Comparison of ENCODE assay signal across 13 cellular contexts in the genomic region with DNA sequence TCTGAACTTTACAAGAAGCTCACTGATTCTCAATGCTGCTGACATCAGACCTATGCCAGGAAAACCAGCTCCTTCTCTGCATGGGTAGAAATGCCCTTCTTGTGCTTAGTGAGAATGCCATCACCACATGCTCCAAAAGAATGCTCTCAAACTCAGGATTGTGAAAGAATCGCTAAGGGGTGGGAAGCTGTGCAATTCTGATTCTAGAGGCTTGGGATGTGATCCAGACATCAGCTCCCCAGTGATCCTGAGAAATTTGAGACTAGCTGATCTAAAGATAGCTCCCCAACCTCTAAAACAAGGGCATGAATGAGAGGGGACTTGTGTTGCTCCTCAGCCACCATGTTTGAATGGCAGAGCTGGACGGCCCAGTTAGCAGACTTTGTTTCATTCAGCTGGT.
DNase-seq lines count a peak whose midpoint lies in the region; TF ChIP-seq lines count a peak whose summit lies in the region.
"Had no signal": no experiment of that assay in that cellular context is flagged by ENCODE, and none has a peak within 500 bp of the region (broad histone marks: within the 10 kb centered on the region; RNA-seq: fewer than 3 reads in every experiment).

No MANE protein-coding gene starts in this region.

- peak; percentile 33 for DNase-seq in G401 (ENCODE audit: low spot score)
- DNase-seq in amniotic stem cell (lab: John Stamatoyannopoulos, UW) = peak; percentile 19
- DNase-seq in fibroblast of villous mesenchyme (ENCODE audit: low read depth) = peak; percentile 76
- no peak for DNase-seq in activated CD4-positive, alpha-beta T cell treated with anti-CD3 and anti-CD28 coated beads, Interleukin-2, amount 50 U/mL, for 4 hours
- DNase-seq in mesendoderm = no peak
- no peak for DNase-seq in posterior cingulate gyrus
- DNase-seq: activated B cell treated with CpG ODN at 0.5 μM for 24 hours; dermis blood vessel endothelial cell; NCI-H1048; NCI-H2227 treated with DMSO at 0.1 percent for 48 hours; retina; stimulated activated naive CD4-positive, alpha-beta T cell treated with Interleukin-2 at 50 U/mL for 16 hours had no signal

- no peak overlapping the region for H2BK120ac ChIP-seq in mesendoderm (ENCODE audit: low read depth, low read length)

- H4K5ac ChIP-seq in mesendoderm (ENCODE audit: low read length) = no peak overlapping the region

- H3K23ac ChIP-seq in mesendoderm (ENCODE audit: low read length) = no peak overlapping the region

- H3K4me3 ChIP-seq in fibroblast of villous mesenchyme (ENCODE audit: low read depth, low read length) (no peak overlapping the region), skeletal muscle satellite cell (ENCODE audit: low read length) (peak overlapping the region; percentile 44), mesendoderm (ENCODE audit: low read length) (no peak overlapping the region)

- WGBS in mesendoderm (ENCODE audit: extremely low coverage, insufficient coverage, low lambda C conversion rate) = no CpG with 5 or more reads among the region's 2 CpGs

- H3K4me2 ChIP-seq in skeletal muscle satellite cell (ENCODE audit: low read length) (peak overlapping the region; percentile 55), mesendoderm (ENCODE audit: low read length) (no peak overlapping the region)

- H2AK5ac ChIP-seq in mesendoderm (ENCODE audit: low read length) = no peak overlapping the region

- H3K27me3 ChIP-seq in skeletal muscle satellite cell (ENCODE audit: control insufficient read depth, insufficient read depth, low read length) = no peaks in the 10 kb centered on the region
- H3K27me3 ChIP-seq in mesendoderm (ENCODE audit: insufficient read depth, low read length, poor library complexity) = no peaks in the 10 kb centered on the region

- H3K56ac ChIP-seq in mesendoderm (ENCODE audit: low read length) = no peak overlapping the region

- no peak overlapping the region for H3K18ac ChIP-seq in mesendoderm (ENCODE audit: low read length)

- H3K79me2 ChIP-seq in mesendoderm (ENCODE audit: control insufficient read depth, insufficient read depth, low read length) = no peaks in the 10 kb centered on the region

- no peak overlapping the region for H3K4ac ChIP-seq in mesendoderm (ENCODE audit: low read depth, low read length)

- no peak for TF ChIP-seq CTCF in fibroblast of villous mesenchyme (IDR thresholded peaks at IDR 0.05; ENCODE audit: insufficient read depth, low read depth, low read length)

- no peak overlapping the region for H4K8ac ChIP-seq in mesendoderm (ENCODE audit: low read depth, low read length)

- H3K79me1 ChIP-seq in mesendoderm (ENCODE audit: low read length) = no peaks in the 10 kb centered on the region

- intact Hi-C loops in posterior cingulate gyrus (cut with DNase I) = no loop called here

- in situ Hi-C loops in G401 (cut with HindIII; ENCODE audit: low sequenced_read_pairs) = no loop called here

- H3K9me3 ChIP-seq in skeletal muscle satellite cell (replicated peaks; ENCODE audit: low read length) = no peaks in the 10 kb centered on the region

- no peak overlapping the region for H2BK5ac ChIP-seq in mesendoderm (ENCODE audit: low read length)

- no peak overlapping the region for H2BK15ac ChIP-seq in mesendoderm (replicated peaks; ENCODE audit: low read depth)

- H3K36me3 ChIP-seq in skeletal muscle satellite cell (ENCODE audit: insufficient read depth, low read length) (no peaks in the 10 kb centered on the region), mesendoderm (ENCODE audit: control insufficient read depth, insufficient read depth, low read length) (no peaks in the 10 kb centered on the region)

- H3K27ac ChIP-seq in mesendoderm (ENCODE audit: low read depth, low read length) = no peak overlapping the region

- H3K4me1 ChIP-seq in skeletal muscle satellite cell (ENCODE audit: control insufficient read depth, insufficient read depth, low read length) (peaks cover 23% of the 10 kb centered on the region), mesendoderm (ENCODE audit: control insufficient read depth, low read depth, low read length) (no peaks in the 10 kb centered on the region)

- H3K9ac ChIP-seq in skeletal muscle satellite cell (ENCODE audit: low read depth, low read length) (peak overlapping the region; percentile 67), mesendoderm (ENCODE audit: low read length) (no peak overlapping the region)

Comparison
In these comparisons a context has a peak if more than half of its experiments do, and no peak if none do; other contexts are left out.
1. DNase-seq: peak in G401 (single experiment), amniotic stem cell (single experiment) and fibroblast of villous mesenchyme (single experiment); none in activated CD4-positive, alpha-beta T cell treated with anti-CD3 and anti-CD28 coated beads, Interleukin-2, amount 50 U/mL, for 4 hours (0 of 2), mesendoderm (single experiment) and posterior cingulate gyrus (0 of 10).